ENCODE assay signal across 13 cellular contexts in genomic region chr5:172251419-172251818, GRCh38. TPM values are rescaled to one million over a fixed set of nuclear protein-coding genes. Genes with fewer than 3 reads are reported as not detected.
"Had no signal": no experiment of that assay in that cellular context is flagged by ENCODE, and none has a peak within 500 bp of the region (broad histone marks: within the 10 kb centered on the region; RNA-seq: fewer than 3 reads in every experiment).

No MANE protein-coding gene starts in this region.

- H2AFZ ChIP-seq: GM23248 had no signal

- H3K4me2 ChIP-seq: KMS-11 had no signal

- FAIRE-seq: HTR-8/SVneo had no signal

- H3K9ac ChIP-seq: GM23248, KMS-11 had no signal

- ATAC-seq: HCT116 had no signal

- H3K4me1 ChIP-seq: HAP-1 had no signal

- H3K4me3 ChIP-seq: GM23248, HAP-1 had no signal

- H3K27ac ChIP-seq: GM23248, KMS-11 had no signal

- H3K36me3 ChIP-seq: HAP-1 had no signal

- DNase-seq: GM23248, GOT3, H7, HFFc6, Karpas-422, KBM-7 had no signal

RNA-seq across cellular contexts. Expression of gene EFCAB9, which starts 57.4 kb away (rescaled TPM):
- total RNA-seq: GM23248, H4, H7, HFFc6, HT-29 had no signal
- polyA plus RNA-seq: GM23248, IgD-negative memory B cell had no signal
